In the genomic region with DNA sequence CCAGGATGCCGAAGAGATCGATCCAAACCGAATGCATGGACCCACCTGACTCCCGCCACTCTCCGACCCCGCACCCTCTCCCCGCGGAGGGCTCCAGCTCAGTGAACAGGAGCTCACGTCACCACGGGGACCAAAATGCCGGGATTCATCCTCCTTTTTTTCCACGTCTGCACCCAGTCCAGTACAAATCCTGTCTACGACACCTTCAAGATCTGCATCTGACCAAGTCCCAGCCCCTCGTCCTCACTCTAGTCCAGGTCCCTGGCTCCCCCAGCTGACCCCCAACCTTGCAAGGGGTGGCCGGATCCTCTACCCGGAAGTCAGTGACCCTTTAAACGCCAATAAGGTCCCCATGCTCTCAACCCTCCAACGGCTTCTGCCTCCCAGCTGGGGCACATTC, we compare ENCODE assay signal across 1 cellular context.
TF ChIP-seq lines count a peak whose summit lies in the region.

No MANE protein-coding gene starts in this region.

TF ChIP-seq in H1, 55 proteins besides CTCF, POLR2A, EP300 and RAD21 (continued from another document):
- TF ChIP-seq CEBPB (IDR thresholded peaks at IDR 0.05; ENCODE audit: low read depth, low read length) (no peak), SIRT6 (IDR thresholded peaks at IDR 0.05; ENCODE audit: low read length) (no peak), SIX5 (IDR thresholded peaks at IDR 0.05; ENCODE audit: low read depth, low read length) (no peak), CTBP2 (IDR thresholded peaks at IDR 0.05; ENCODE audit: borderline replicate concordance, insufficient read depth, insufficient read length, low read length) (no peak), RBBP5 (IDR thresholded peaks at IDR 0.05; ENCODE audit: borderline replicate concordance, low read depth, low read length) (no peak), BCL11A (IDR thresholded peaks at IDR 0.05; ENCODE audit: low read depth in 2 of 2, low read length in 2 of 2) (no peak), CHD1 (IDR thresholded peaks at IDR 0.05; ENCODE audit: low read depth, low read length) (no peak), GABPA (IDR thresholded peaks at IDR 0.05; ENCODE audit: borderline replicate concordance, insufficient read depth, low read length) (no peak), SUZ12 (IDR thresholded peaks at IDR 0.05; ENCODE audit: low read length) (no peak), SP2 (IDR thresholded peaks at IDR 0.05; ENCODE audit: low read length) (no peak), SAP30 (IDR thresholded peaks at IDR 0.05; ENCODE audit: insufficient read depth, insufficient replicate concordance, low read length) (no peak), POLR2AphosphoS5 (IDR thresholded peaks at IDR 0.05; ENCODE audit: low read depth, low read length) (no peak), GTF2F1 (IDR thresholded peaks at IDR 0.05; ENCODE audit: borderline replicate concordance, low read depth, low read length) (no peak), EGR1 (IDR thresholded peaks at IDR 0.05; ENCODE audit: borderline replicate concordance, low read depth, low read length) (no peak)
